1 cellular context compared by ENCODE assay signal in the genomic region with DNA sequence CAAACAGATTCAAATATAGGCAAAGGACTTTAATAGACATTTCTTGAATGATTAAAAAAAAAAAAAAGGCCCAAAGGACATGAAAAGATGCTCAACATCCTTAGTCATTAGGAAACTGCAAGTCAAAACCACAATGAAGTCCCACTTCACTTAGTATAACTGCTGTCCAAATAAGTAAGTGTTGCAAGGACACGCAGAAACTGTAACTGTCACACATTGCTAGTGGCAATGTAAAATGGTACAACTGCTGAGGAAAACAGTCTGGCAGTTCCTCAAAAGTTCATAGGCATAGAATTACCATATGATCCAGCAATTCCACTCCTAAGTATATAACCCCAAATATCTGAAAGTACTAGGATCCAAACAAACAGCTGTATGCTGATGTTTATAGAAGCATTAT.
TF ChIP-seq lines count a peak whose summit lies in the region.

No MANE protein-coding gene starts in this region.

TF ChIP-seq in GM12878, 131 proteins besides CTCF, POLR2A, EP300 and RAD21 (continued from another document and continues in another):
- TF ChIP-seq, protein P1, sequence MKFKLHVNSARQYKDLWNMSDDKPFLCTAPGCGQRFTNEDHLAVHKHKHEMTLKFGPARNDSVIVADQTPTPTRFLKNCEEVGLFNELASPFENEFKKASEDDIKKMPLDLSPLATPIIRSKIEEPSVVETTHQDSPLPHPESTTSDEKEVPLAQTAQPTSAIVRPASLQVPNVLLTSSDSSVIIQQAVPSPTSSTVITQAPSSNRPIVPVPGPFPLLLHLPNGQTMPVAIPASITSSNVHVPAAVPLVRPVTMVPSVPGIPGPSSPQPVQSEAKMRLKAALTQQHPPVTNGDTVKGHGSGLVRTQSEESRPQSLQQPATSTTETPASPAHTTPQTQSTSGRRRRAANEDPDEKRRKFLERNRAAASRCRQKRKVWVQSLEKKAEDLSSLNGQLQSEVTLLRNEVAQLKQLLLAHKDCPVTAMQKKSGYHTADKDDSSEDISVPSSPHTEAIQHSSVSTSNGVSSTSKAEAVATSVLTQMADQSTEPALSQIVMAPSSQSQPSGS (IDR thresholded peaks at IDR 0.05; ENCODE audit: low read length) = peak; percentile 58; the same call in 1 of the 2 replicates
- TF ChIP-seq MYB (IDR thresholded peaks at IDR 0.05; ENCODE audit: borderline replicate concordance, low read depth, low read length) (no peak), IKZF2 (IDR thresholded peaks at IDR 0.05) (peak; percentile 72 to 76; a peak in 2 of 4 replicates), ZBED1 (IDR thresholded peaks at IDR 0.05; ENCODE audit: borderline replicate concordance) (peak; percentile 54; the same call in 1 of the 2 replicates), YBX1 (IDR thresholded peaks at IDR 0.05) (no peak), MTA3 (IDR thresholded peaks at IDR 0.05; ENCODE audit: borderline replicate concordance, low read length) (peak; percentile 86), WRNIP1 (IDR thresholded peaks at IDR 0.05; ENCODE audit: borderline replicate concordance, low read depth, low read length) (no peak), EZH2 (IDR thresholded peaks at IDR 0.05; ENCODE audit: borderline replicate concordance, control insufficient read depth, low read depth, low read length) (no peak), POLR2AphosphoS2 (IDR thresholded peaks at IDR 0.05; ENCODE audit: low read depth, low read length) (no peak), SRF (IDR thresholded peaks at IDR 0.05; ENCODE audit: low read depth in 2 of 2, low read length in 2 of 2) (peak in 1 of 2 experiments; percentile 46; a peak in 1 of 4 replicates), ZNF622 (IDR thresholded peaks at IDR 0.05) (no peak), MEF2B (IDR thresholded peaks at IDR 0.05; ENCODE audit: partially characterized antibody, poor library complexity, severe bottlenecking) (peak; percentile 17), SMC3 (IDR thresholded peaks at IDR 0.05; ENCODE audit: borderline replicate concordance, low read length) (no peak), NR2C2 (IDR thresholded peaks at IDR 0.05; ENCODE audit: borderline replicate concordance, control insufficient read depth, insufficient read length, low read depth) (no peak), SIN3A (IDR thresholded peaks at IDR 0.05; ENCODE audit: low read depth, low read length) (no peak), RCOR1 (conservative IDR thresholded peaks at IDR 0.05; ENCODE audit: low read depth, low read length) (peak; percentile 93; the same call in 1 of the 2 replicates), BCL11A (IDR thresholded peaks at IDR 0.05; ENCODE audit: low read depth, low read length) (peak; percentile 81), CHD4 (IDR thresholded peaks at IDR 0.05) (no peak), CBX3 (IDR thresholded peaks at IDR 0.05; ENCODE audit: borderline replicate concordance, low read depth) (no peak), RELA (IDR thresholded peaks at IDR 0.05; ENCODE audit: borderline replicate concordance, partially characterized antibody) (no peak), RB1 (IDR thresholded peaks at IDR 0.05; ENCODE audit: borderline replicate concordance) (no peak), FOXM1 (IDR thresholded peaks at IDR 0.05; ENCODE audit: low read depth, low read length) (peak; percentile 70; the same call in 1 of the 2 replicates), NFYA (IDR thresholded peaks at IDR 0.05; ENCODE audit: borderline replicate concordance, low read depth, low read length) (no peak), IKZF1 (conservative IDR thresholded peaks at IDR 0.05) (peak; percentile 65), SMAD5 (IDR thresholded peaks at IDR 0.05; ENCODE audit: low read depth) (no peak), SREBF2 (IDR thresholded peaks at IDR 0.05; ENCODE audit: low read length) (no peak), ZZZ3 (IDR thresholded peaks at IDR 0.05; ENCODE audit: control insufficient read depth, insufficient read length, low read depth) (no peak), NRF1 (conservative IDR thresholded peaks at IDR 0.05; ENCODE audit: low read depth, low read length) (no peak), RFX5 (IDR thresholded peaks at IDR 0.05; ENCODE audit: low read depth, low read length) (no peak), TCF3 (IDR thresholded peaks at IDR 0.05; ENCODE audit: borderline replicate concordance, insufficient read depth, low read depth, low read length) (no peak), HCFC1 (IDR thresholded peaks at IDR 0.05; ENCODE audit: low read length) (no peak), KAT2A (conservative IDR thresholded peaks at IDR 0.05; ENCODE audit: control insufficient read depth, low read depth, low read length) (no peak), KDM1A (IDR thresholded peaks at IDR 0.05; ENCODE audit: borderline replicate concordance) (no peak), MEF2A (IDR thresholded peaks at IDR 0.05; ENCODE audit: insufficient read depth, low read depth, low read length) (peak; percentile 60; the same call in 1 of the 2 replicates), NR2F1 (conservative IDR thresholded peaks at IDR 0.05) (no peak), BRCA1 (IDR thresholded peaks at IDR 0.05; ENCODE audit: low read depth, low read length) (no peak)
- TF ChIP-seq, protein P2, sequence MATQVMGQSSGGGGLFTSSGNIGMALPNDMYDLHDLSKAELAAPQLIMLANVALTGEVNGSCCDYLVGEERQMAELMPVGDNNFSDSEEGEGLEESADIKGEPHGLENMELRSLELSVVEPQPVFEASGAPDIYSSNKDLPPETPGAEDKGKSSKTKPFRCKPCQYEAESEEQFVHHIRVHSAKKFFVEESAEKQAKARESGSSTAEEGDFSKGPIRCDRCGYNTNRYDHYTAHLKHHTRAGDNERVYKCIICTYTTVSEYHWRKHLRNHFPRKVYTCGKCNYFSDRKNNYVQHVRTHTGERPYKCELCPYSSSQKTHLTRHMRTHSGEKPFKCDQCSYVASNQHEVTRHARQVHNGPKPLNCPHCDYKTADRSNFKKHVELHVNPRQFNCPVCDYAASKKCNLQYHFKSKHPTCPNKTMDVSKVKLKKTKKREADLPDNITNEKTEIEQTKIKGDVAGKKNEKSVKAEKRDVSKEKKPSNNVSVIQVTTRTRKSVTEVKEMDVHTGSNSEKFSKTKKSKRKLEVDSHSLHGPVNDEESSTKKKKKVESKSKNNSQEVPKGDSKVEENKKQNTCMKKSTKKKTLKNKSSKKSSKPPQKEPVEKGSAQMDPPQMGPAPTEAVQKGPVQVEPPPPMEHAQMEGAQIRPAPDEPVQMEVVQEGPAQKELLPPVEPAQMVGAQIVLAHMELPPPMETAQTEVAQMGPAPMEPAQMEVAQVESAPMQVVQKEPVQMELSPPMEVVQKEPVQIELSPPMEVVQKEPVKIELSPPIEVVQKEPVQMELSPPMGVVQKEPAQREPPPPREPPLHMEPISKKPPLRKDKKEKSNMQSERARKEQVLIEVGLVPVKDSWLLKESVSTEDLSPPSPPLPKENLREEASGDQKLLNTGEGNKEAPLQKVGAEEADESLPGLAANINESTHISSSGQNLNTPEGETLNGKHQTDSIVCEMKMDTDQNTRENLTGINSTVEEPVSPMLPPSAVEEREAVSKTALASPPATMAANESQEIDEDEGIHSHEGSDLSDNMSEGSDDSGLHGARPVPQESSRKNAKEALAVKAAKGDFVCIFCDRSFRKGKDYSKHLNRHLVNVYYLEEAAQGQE (IDR thresholded peaks at IDR 0.05; ENCODE audit: low read depth, low read length) = 0 out of 2 replicates have a peak, but pooled peaks have one; percentile 39
- TF ChIP-seq, protein P3, sequence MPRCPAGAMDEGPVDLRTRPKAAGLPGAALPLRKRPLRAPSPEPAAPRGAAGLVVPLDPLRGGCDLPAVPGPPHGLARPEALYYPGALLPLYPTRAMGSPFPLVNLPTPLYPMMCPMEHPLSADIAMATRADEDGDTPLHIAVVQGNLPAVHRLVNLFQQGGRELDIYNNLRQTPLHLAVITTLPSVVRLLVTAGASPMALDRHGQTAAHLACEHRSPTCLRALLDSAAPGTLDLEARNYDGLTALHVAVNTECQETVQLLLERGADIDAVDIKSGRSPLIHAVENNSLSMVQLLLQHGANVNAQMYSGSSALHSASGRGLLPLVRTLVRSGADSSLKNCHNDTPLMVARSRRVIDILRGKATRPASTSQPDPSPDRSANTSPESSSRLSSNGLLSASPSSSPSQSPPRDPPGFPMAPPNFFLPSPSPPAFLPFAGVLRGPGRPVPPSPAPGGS (IDR thresholded peaks at IDR 0.05; ENCODE audit: borderline replicate concordance, insufficient read depth, low read depth, low read length, poor library complexity, severe bottlenecking) = peak; percentile 17
- TF ChIP-seq, protein P4, sequence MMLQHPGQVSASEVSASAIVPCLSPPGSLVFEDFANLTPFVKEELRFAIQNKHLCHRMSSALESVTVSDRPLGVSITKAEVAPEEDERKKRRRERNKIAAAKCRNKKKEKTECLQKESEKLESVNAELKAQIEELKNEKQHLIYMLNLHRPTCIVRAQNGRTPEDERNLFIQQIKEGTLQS (IDR thresholded peaks at IDR 0.05; ENCODE audit: borderline replicate concordance, extremely low read depth, low read depth, low read length) = no peak
- TF ChIP-seq, protein P5, sequence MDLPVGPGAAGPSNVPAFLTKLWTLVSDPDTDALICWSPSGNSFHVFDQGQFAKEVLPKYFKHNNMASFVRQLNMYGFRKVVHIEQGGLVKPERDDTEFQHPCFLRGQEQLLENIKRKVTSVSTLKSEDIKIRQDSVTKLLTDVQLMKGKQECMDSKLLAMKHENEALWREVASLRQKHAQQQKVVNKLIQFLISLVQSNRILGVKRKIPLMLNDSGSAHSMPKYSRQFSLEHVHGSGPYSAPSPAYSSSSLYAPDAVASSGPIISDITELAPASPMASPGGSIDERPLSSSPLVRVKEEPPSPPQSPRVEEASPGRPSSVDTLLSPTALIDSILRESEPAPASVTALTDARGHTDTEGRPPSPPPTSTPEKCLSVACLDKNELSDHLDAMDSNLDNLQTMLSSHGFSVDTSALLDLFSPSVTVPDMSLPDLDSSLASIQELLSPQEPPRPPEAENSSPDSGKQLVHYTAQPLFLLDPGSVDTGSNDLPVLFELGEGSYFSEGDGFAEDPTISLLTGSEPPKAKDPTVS (IDR thresholded peaks at IDR 0.05; ENCODE audit: low read depth, low read length) = no peak
- TF ChIP-seq, protein P6, sequence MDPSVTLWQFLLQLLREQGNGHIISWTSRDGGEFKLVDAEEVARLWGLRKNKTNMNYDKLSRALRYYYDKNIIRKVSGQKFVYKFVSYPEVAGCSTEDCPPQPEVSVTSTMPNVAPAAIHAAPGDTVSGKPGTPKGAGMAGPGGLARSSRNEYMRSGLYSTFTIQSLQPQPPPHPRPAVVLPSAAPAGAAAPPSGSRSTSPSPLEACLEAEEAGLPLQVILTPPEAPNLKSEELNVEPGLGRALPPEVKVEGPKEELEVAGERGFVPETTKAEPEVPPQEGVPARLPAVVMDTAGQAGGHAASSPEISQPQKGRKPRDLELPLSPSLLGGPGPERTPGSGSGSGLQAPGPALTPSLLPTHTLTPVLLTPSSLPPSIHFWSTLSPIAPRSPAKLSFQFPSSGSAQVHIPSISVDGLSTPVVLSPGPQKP (IDR thresholded peaks at IDR 0.05; ENCODE audit: low read depth, low read length) = no peak
- TF ChIP-seq, protein P7, sequence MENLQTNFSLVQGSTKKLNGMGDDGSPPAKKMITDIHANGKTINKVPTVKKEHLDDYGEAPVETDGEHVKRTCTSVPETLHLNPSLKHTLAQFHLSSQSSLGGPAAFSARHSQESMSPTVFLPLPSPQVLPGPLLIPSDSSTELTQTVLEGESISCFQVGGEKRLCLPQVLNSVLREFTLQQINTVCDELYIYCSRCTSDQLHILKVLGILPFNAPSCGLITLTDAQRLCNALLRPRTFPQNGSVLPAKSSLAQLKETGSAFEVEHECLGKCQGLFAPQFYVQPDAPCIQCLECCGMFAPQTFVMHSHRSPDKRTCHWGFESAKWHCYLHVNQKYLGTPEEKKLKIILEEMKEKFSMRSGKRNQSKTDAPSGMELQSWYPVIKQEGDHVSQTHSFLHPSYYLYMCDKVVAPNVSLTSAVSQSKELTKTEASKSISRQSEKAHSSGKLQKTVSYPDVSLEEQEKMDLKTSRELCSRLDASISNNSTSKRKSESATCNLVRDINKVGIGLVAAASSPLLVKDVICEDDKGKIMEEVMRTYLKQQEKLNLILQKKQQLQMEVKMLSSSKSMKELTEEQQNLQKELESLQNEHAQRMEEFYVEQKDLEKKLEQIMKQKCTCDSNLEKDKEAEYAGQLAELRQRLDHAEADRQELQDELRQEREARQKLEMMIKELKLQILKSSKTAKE (IDR thresholded peaks at IDR 0.05; ENCODE audit: low read depth, poor library complexity, severe bottlenecking) = peak; percentile 46
- TF ChIP-seq, protein P8, sequence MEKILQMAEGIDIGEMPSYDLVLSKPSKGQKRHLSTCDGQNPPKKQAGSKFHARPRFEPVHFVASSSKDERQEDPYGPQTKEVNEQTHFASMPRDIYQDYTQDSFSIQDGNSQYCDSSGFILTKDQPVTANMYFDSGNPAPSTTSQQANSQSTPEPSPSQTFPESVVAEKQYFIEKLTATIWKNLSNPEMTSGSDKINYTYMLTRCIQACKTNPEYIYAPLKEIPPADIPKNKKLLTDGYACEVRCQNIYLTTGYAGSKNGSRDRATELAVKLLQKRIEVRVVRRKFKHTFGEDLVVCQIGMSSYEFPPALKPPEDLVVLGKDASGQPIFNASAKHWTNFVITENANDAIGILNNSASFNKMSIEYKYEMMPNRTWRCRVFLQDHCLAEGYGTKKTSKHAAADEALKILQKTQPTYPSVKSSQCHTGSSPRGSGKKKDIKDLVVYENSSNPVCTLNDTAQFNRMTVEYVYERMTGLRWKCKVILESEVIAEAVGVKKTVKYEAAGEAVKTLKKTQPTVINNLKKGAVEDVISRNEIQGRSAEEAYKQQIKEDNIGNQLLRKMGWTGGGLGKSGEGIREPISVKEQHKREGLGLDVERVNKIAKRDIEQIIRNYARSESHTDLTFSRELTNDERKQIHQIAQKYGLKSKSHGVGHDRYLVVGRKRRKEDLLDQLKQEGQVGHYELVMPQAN (conservative IDR thresholded peaks at IDR 0.05) = no peak
- TF ChIP-seq, protein P9, sequence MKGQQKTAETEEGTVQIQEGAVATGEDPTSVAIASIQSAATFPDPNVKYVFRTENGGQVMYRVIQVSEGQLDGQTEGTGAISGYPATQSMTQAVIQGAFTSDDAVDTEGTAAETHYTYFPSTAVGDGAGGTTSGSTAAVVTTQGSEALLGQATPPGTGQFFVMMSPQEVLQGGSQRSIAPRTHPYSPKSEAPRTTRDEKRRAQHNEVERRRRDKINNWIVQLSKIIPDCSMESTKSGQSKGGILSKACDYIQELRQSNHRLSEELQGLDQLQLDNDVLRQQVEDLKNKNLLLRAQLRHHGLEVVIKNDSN (IDR thresholded peaks at IDR 0.05; ENCODE audit: borderline replicate concordance, extremely low read length, insufficient read depth, low read depth, low read length) = no peak
